Comparison of ENCODE assay signal across 2 cellular contexts in the genomic region with DNA sequence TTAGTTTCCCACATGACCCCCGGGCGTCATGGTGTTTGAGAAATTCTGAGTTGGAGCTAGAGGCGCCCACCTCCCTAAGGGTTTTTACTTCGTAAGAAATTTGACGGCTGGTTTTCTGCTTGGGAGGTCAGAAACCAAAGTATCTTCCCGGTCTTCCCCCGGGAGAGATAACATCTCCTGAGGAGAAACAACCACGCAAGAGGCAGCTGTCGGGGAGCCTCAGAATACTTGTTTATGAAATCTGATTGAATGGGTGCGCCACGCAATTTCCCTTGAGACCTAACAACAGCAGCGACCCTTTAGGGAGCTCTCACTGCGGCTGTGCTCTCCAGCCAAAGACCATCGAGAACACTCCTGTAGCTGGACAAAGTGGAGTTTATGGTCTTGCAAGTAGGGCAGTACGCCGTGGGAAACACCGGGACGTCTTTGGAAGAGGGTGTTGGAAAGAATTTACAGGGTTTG.
A peak's percentile ranks its signal among the peaks of the same experiment; 100 is the strongest.
TF ChIP-seq lines count a peak whose summit lies in the region.

No MANE protein-coding gene starts in this region.

TF ChIP-seq in HCT116, 20 proteins besides CTCF, POLR2A, EP300 and RAD21:
- TF ChIP-seq POLR2AphosphoS5 (IDR thresholded peaks at IDR 0.05; ENCODE audit: low read depth, low read length), result no peak
- no peak for TF ChIP-seq YY1 (IDR thresholded peaks at IDR 0.05; ENCODE audit: extremely low read depth, insufficient replicate concordance, low read depth, low read length)
- TF ChIP-seq, protein P1, sequence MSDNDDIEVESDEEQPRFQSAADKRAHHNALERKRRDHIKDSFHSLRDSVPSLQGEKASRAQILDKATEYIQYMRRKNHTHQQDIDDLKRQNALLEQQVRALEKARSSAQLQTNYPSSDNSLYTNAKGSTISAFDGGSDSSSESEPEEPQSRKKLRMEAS (IDR thresholded peaks at IDR 0.05), result no peak
- no peak for TF ChIP-seq FOSL1 (IDR thresholded peaks at IDR 0.05; ENCODE audit: low read depth)
- TF ChIP-seq TCF7L2 (IDR thresholded peaks at IDR 0.05; ENCODE audit: borderline replicate concordance, extremely low read depth, insufficient read depth, insufficient read length), result no peak
- TF ChIP-seq, protein P2, sequence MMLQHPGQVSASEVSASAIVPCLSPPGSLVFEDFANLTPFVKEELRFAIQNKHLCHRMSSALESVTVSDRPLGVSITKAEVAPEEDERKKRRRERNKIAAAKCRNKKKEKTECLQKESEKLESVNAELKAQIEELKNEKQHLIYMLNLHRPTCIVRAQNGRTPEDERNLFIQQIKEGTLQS (IDR thresholded peaks at IDR 0.05), result no peak
- no peak for TF ChIP-seq SIN3A (IDR thresholded peaks at IDR 0.05; ENCODE audit: low read depth)
- no peak for TF ChIP-seq ZNF274 (IDR thresholded peaks at IDR 0.05; ENCODE audit: low read depth, low read length)
- TF ChIP-seq ZFX (IDR thresholded peaks at IDR 0.05), result no peak

TF ChIP-seq in HepG2, 621 proteins besides CTCF, POLR2A, EP300 and RAD21 (continues in another document):
- TF ChIP-seq ZNF619 (CRISPR knock-in tag; IDR thresholded peaks at IDR 0.05) (no peak), ZNF34 (CRISPR knock-in tag; IDR thresholded peaks at IDR 0.05; ENCODE audit: borderline replicate concordance) (no peak), NAIF1 (CRISPR knock-in tag; IDR thresholded peaks at IDR 0.05; ENCODE audit: borderline replicate concordance) (no peak; the same call in 1 of the 2 replicates), GLI4 (CRISPR knock-in tag; IDR thresholded peaks at IDR 0.05; ENCODE audit: borderline replicate concordance) (no peak), ZNF230 (CRISPR knock-in tag; IDR thresholded peaks at IDR 0.05) (no peak), ARNT2 (CRISPR knock-in tag; IDR thresholded peaks at IDR 0.05; ENCODE audit: low read depth) (no peak), PHF21A (CRISPR knock-in tag; IDR thresholded peaks at IDR 0.05) (no peak), CEBPB (IDR thresholded peaks at IDR 0.05; ENCODE audit: borderline replicate concordance, low read depth, low read length) (no peak), ZNF296 (CRISPR knock-in tag; conservative IDR thresholded peaks at IDR 0.05) (0 out of 2 replicates have a peak, but pooled peaks have one; percentile 18), ZNF451 (CRISPR knock-in tag; IDR thresholded peaks at IDR 0.05) (no peak), TMF1 (CRISPR knock-in tag; IDR thresholded peaks at IDR 0.05; ENCODE audit: low read depth) (no peak), ZNF337 (CRISPR knock-in tag; IDR thresholded peaks at IDR 0.05; ENCODE audit: borderline replicate concordance, low read depth) (no peak), POGZ (CRISPR knock-in tag; IDR thresholded peaks at IDR 0.05) (no peak), KMT2B (CRISPR knock-in tag; IDR thresholded peaks at IDR 0.05) (peak; percentile 2; the same call in 1 of the 2 replicates), ISX (CRISPR knock-in tag; conservative IDR thresholded peaks at IDR 0.05) (no peak), KDM6A (CRISPR knock-in tag; IDR thresholded peaks at IDR 0.05; ENCODE audit: low read depth) (peak; percentile 8; the same call in 1 of the 2 replicates), HNRNPLL (IDR thresholded peaks at IDR 0.05; ENCODE audit: low read depth, low read length, poor library complexity, severe bottlenecking) (no peak), HNF4A (CRISPR knock-in tag; IDR thresholded peaks at IDR 0.05) (no peak), ZNF24 (IDR thresholded peaks at IDR 0.05) (peak; percentile 41; the same call in 1 of the 2 replicates), CAMTA2 (CRISPR knock-in tag; IDR thresholded peaks at IDR 0.05; ENCODE audit: borderline replicate concordance) (0 out of 2 replicates have a peak, but pooled peaks have one; percentile 3), ZBTB20 (CRISPR knock-in tag; IDR thresholded peaks at IDR 0.05; ENCODE audit: borderline replicate concordance, low read depth) (no peak), PLRG1 (conservative IDR thresholded peaks at IDR 0.05) (no peak), ZNF33A (CRISPR knock-in tag; IDR thresholded peaks at IDR 0.05; ENCODE audit: borderline replicate concordance) (no peak), STAT5B (CRISPR knock-in tag; IDR thresholded peaks at IDR 0.05) (no peak), PRMT3 (CRISPR knock-in tag; IDR thresholded peaks at IDR 0.05; ENCODE audit: borderline replicate concordance, low read depth) (no peak), LCORL (IDR thresholded peaks at IDR 0.05) (no peak), LCORL (CRISPR knock-in tag; IDR thresholded peaks at IDR 0.05) (no peak), SOX5 (CRISPR knock-in tag; IDR thresholded peaks at IDR 0.05; ENCODE audit: borderline replicate concordance) (no peak), ZNF878 (CRISPR knock-in tag; IDR thresholded peaks at IDR 0.05) (0 out of 2 replicates have a peak, but pooled peaks have one; percentile 12), FOXK1 (CRISPR knock-in tag; IDR thresholded peaks at IDR 0.05; ENCODE audit: borderline replicate concordance, low read depth) (no peak; the same call in 1 of the 2 replicates), ESRRA (CRISPR knock-in tag; IDR thresholded peaks at IDR 0.05; ENCODE audit: low read depth) (no peak)
- TF ChIP-seq, protein P3, sequence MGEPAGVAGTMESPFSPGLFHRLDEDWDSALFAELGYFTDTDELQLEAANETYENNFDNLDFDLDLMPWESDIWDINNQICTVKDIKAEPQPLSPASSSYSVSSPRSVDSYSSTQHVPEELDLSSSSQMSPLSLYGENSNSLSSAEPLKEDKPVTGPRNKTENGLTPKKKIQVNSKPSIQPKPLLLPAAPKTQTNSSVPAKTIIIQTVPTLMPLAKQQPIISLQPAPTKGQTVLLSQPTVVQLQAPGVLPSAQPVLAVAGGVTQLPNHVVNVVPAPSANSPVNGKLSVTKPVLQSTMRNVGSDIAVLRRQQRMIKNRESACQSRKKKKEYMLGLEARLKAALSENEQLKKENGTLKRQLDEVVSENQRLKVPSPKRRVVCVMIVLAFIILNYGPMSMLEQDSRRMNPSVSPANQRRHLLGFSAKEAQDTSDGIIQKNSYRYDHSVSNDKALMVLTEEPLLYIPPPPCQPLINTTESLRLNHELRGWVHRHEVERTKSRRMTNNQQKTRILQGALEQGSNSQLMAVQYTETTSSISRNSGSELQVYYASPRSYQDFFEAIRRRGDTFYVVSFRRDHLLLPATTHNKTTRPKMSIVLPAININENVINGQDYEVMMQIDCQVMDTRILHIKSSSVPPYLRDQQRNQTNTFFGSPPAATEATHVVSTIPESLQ (CRISPR knock-in tag; conservative IDR thresholded peaks at IDR 0.05), result peak; percentile 73; the same call in 1 of the 2 replicates
- TF ChIP-seq, protein P4, sequence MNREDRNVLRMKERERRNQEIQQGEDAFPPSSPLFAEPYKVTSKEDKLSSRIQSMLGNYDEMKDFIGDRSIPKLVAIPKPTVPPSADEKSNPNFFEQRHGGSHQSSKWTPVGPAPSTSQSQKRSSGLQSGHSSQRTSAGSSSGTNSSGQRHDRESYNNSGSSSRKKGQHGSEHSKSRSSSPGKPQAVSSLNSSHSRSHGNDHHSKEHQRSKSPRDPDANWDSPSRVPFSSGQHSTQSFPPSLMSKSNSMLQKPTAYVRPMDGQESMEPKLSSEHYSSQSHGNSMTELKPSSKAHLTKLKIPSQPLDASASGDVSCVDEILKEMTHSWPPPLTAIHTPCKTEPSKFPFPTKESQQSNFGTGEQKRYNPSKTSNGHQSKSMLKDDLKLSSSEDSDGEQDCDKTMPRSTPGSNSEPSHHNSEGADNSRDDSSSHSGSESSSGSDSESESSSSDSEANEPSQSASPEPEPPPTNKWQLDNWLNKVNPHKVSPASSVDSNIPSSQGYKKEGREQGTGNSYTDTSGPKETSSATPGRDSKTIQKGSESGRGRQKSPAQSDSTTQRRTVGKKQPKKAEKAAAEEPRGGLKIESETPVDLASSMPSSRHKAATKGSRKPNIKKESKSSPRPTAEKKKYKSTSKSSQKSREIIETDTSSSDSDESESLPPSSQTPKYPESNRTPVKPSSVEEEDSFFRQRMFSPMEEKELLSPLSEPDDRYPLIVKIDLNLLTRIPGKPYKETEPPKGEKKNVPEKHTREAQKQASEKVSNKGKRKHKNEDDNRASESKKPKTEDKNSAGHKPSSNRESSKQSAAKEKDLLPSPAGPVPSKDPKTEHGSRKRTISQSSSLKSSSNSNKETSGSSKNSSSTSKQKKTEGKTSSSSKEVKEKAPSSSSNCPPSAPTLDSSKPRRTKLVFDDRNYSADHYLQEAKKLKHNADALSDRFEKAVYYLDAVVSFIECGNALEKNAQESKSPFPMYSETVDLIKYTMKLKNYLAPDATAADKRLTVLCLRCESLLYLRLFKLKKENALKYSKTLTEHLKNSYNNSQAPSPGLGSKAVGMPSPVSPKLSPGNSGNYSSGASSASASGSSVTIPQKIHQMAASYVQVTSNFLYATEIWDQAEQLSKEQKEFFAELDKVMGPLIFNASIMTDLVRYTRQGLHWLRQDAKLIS (CRISPR knock-in tag; IDR thresholded peaks at IDR 0.05), result no peak; the same call in 1 of the 2 replicates
- TF ChIP-seq, protein P5, sequence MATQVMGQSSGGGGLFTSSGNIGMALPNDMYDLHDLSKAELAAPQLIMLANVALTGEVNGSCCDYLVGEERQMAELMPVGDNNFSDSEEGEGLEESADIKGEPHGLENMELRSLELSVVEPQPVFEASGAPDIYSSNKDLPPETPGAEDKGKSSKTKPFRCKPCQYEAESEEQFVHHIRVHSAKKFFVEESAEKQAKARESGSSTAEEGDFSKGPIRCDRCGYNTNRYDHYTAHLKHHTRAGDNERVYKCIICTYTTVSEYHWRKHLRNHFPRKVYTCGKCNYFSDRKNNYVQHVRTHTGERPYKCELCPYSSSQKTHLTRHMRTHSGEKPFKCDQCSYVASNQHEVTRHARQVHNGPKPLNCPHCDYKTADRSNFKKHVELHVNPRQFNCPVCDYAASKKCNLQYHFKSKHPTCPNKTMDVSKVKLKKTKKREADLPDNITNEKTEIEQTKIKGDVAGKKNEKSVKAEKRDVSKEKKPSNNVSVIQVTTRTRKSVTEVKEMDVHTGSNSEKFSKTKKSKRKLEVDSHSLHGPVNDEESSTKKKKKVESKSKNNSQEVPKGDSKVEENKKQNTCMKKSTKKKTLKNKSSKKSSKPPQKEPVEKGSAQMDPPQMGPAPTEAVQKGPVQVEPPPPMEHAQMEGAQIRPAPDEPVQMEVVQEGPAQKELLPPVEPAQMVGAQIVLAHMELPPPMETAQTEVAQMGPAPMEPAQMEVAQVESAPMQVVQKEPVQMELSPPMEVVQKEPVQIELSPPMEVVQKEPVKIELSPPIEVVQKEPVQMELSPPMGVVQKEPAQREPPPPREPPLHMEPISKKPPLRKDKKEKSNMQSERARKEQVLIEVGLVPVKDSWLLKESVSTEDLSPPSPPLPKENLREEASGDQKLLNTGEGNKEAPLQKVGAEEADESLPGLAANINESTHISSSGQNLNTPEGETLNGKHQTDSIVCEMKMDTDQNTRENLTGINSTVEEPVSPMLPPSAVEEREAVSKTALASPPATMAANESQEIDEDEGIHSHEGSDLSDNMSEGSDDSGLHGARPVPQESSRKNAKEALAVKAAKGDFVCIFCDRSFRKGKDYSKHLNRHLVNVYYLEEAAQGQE (IDR thresholded peaks at IDR 0.05; ENCODE audit: borderline replicate concordance in 1 of 2, low read depth in 1 of 2, low read length in 2 of 2), result 0 out of 4 replicates have a peak, but pooled peaks of 1 of the 2 experiments have one; percentile 6
- TF ChIP-seq, protein P6, sequence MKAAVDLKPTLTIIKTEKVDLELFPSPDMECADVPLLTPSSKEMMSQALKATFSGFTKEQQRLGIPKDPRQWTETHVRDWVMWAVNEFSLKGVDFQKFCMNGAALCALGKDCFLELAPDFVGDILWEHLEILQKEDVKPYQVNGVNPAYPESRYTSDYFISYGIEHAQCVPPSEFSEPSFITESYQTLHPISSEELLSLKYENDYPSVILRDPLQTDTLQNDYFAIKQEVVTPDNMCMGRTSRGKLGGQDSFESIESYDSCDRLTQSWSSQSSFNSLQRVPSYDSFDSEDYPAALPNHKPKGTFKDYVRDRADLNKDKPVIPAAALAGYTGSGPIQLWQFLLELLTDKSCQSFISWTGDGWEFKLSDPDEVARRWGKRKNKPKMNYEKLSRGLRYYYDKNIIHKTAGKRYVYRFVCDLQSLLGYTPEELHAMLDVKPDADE (CRISPR knock-in tag; IDR thresholded peaks at IDR 0.05), result no peak
- TF ChIP-seq, protein P7, sequence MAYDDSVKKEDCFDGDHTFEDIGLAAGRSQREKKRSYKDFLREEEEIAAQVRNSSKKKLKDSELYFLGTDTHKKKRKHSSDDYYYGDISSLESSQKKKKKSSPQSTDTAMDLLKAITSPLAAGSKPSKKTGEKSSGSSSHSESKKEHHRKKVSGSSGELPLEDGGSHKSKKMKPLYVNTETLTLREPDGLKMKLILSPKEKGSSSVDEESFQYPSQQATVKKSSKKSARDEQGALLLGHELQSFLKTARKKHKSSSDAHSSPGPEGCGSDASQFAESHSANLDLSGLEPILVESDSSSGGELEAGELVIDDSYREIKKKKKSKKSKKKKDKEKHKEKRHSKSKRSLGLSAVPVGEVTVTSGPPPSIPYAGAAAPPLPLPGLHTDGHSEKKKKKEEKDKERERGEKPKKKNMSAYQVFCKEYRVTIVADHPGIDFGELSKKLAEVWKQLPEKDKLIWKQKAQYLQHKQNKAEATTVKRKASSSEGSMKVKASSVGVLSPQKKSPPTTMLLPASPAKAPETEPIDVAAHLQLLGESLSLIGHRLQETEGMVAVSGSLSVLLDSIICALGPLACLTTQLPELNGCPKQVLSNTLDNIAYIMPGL (CRISPR knock-in tag; IDR thresholded peaks at IDR 0.05; ENCODE audit: borderline replicate concordance in 1 of 2, low read depth in 1 of 2), result no peak
- TF ChIP-seq, protein P8, sequence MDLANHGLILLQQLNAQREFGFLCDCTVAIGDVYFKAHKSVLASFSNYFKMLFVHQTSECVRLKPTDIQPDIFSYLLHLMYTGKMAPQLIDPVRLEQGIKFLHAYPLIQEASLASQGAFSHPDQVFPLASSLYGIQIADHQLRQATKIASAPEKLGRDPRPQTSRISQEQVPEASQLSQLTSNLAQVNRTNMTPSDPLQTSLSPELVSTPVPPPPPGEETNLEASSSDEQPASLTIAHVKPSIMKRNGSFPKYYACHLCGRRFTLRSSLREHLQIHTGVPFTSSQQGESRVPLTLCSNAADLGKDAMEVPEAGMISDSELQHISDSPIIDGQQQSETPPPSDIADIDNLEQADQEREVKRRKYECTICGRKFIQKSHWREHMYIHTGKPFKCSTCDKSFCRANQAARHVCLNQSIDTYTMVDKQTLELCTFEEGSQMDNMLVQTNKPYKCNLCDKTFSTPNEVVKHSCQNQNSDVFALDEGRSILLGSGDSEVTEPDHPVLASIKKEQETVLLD (CRISPR knock-in tag; IDR thresholded peaks at IDR 0.05; ENCODE audit: low read depth), result no peak
- TF ChIP-seq, protein P9, sequence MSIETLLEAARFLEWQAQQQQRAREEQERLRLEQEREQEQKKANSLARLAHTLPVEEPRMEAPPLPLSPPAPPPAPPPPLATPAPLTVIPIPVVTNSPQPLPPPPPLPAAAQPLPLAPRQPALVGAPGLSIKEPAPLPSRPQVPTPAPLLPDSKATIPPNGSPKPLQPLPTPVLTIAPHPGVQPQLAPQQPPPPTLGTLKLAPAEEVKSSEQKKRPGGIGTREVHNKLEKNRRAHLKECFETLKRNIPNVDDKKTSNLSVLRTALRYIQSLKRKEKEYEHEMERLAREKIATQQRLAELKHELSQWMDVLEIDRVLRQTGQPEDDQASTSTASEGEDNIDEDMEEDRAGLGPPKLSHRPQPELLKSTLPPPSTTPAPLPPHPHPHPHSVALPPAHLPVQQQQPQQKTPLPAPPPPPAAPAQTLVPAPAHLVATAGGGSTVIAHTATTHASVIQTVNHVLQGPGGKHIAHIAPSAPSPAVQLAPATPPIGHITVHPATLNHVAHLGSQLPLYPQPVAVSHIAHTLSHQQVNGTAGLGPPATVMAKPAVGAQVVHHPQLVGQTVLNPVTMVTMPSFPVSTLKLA (IDR thresholded peaks at IDR 0.05), result no peak
